In the genomic region with DNA sequence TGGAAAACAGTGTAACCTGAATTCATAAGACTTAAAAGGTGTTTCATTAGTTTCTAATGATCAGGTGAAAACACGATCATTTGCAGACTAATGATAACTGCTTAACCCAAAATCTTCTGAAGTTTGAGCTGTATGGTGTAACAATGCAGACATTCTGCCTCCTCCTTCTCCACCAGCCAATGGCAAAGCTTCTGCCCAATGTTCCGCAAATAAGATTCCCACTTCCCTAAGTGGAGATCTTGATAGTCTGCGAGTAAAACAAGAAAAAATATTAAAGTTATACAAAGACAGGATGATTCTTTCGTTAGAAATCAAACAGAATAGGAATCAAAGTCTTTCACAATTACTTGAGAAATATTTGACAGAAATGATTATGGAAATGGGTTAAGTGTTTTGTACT, we compare ENCODE assay signal across 1 cellular context.
TF ChIP-seq lines count a peak whose summit lies in the region.

No MANE protein-coding gene starts in this region.

TF ChIP-seq in K562, 482 proteins besides CTCF, POLR2A, EP300 and RAD21 (continued from another document):
- TF ChIP-seq, protein P1, sequence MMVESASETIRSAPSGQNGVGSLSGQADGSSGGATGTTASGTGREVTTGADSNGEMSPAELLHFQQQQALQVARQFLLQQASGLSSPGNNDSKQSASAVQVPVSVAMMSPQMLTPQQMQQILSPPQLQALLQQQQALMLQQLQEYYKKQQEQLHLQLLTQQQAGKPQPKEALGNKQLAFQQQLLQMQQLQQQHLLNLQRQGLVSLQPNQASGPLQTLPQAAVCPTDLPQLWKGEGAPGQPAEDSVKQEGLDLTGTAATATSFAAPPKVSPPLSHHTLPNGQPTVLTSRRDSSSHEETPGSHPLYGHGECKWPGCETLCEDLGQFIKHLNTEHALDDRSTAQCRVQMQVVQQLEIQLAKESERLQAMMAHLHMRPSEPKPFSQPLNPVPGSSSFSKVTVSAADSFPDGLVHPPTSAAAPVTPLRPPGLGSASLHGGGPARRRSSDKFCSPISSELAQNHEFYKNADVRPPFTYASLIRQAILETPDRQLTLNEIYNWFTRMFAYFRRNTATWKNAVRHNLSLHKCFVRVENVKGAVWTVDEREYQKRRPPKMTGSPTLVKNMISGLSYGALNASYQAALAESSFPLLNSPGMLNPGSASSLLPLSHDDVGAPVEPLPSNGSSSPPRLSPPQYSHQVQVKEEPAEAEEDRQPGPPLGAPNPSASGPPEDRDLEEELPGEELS (CRISPR knock-in tag; IDR thresholded peaks at IDR 0.05; ENCODE audit: borderline replicate concordance): no peak
- TF ChIP-seq FOXK2 (conservative IDR thresholded peaks at IDR 0.05 in 1 of 2, IDR thresholded peaks at IDR 0.05 in 1 of 2; ENCODE audit: low read depth in 2 of 2) (no peak), CHAMP1 (IDR thresholded peaks at IDR 0.05) (no peak), ZNF518B (CRISPR knock-in tag; IDR thresholded peaks at IDR 0.05) (no peak), HDAC2 (IDR thresholded peaks at IDR 0.05) (no peak), ZNF24 (IDR thresholded peaks at IDR 0.05) (no peak), TEAD1 (CRISPR knock-in tag; IDR thresholded peaks at IDR 0.05) (no peak)
TF ChIP-seq in K562: peak in this region for 0.
